ENCODE assay signal across 21 cellular contexts in the genomic region with DNA sequence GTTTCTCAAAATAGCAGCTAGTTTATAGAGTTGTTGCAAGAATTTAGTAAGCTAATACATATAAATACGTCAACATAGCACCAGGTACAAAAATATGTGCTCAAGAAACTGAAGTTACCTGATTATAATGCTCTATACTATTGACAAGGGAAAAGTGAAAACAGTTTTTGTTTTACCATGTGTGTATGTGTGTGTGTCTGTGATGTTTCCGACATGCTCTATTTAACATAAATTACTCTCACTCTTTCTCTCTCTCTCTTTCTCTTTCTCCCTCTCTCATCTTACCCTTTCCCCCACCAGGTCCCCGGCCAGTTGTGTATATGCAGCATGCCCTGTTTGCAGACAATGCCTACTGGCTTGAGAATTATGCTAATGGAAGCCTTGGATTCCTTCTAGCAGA. TPM values are rescaled to one million over a fixed set of nuclear protein-coding genes. Genes with fewer than 3 reads are reported as not detected.
DNase-seq lines count a peak whose midpoint lies in the region; ATAC-seq, FAIRE-seq and TF ChIP-seq lines count a peak whose summit lies in the region.
"Had no signal": no experiment of that assay in that cellular context is flagged by ENCODE, and none has a peak within 500 bp of the region (broad histone marks: within the 10 kb centered on the region; RNA-seq: fewer than 3 reads in every experiment).

No MANE protein-coding gene starts in this region.

- POLR2A ChIA-PET in GM12878 (lab: Charles Lee): interaction anchor here (0.7 kb wide), 1 partner anchor 8 kb away, joined by 3 read pairs; no protein-coding TSS in a partner anchor
- POLR2A ChIA-PET in CD4-positive, alpha-beta memory T cell (lab: Charles Lee; ENCODE audit: partially characterized antibody): no interaction called here

- no peak overlapping the region for H3K27ac Mint-ChIP-seq in CD4-positive, alpha-beta memory T cell
- H3K27ac Mint-ChIP-seq: CD4-positive, CD25-positive, alpha-beta regulatory T cell; IgD-negative memory B cell had no signal

- no peaks in the 10 kb centered on the region for H3K9me3 Mint-ChIP-seq in CD4-positive, alpha-beta memory T cell

- H3K79me2 ChIP-seq in GM12878 (ENCODE audit: control insufficient read depth, insufficient read depth, low read length): no peaks in the 10 kb centered on the region

- H3K27me3 ChIP-seq in GM12878 (replicated peaks in 1 of 2; ENCODE audit: control insufficient read depth in 2 of 2, insufficient read depth in 2 of 2, low read length in 1 of 2): no peaks in the 10 kb centered on the region
- no peaks in the 10 kb centered on the region for H3K27me3 ChIP-seq in CD4-positive, alpha-beta memory T cell (ENCODE audit: insufficient read depth, low read length)
- no peaks in the 10 kb centered on the region for H3K27me3 ChIP-seq in vagina
- H3K27me3 ChIP-seq: BE2C had no signal

- SMC1A ChIA-PET in GM12878 (lab: Charles Lee; ENCODE audit: uncharacterized antibody, unreplicated experiment): interaction anchor here (1.0 to 4.7 kb wide), 6 partner anchors 9 to 70 kb away, joined by 3 to 20 read pairs (median 6); no protein-coding TSS in a partner anchor

- FAIRE-seq in GM12878 (lab: Jason Lieb, UNC): no peak
- FAIRE-seq: A204.1, D721Med, G401.6, HepG2 had no signal

- 0 out of 2 replicates have a peak, but pooled peaks cover 3% of the 10 kb centered on the region for H3K4me1 ChIP-seq in GM12878 (ENCODE audit: control insufficient read depth, insufficient read depth, low read length)
- no peaks in the 10 kb centered on the region for H3K4me1 ChIP-seq in CD4-positive, alpha-beta memory T cell (ENCODE audit: insufficient read depth, low read length)
- no peaks in the 10 kb centered on the region for H3K4me1 ChIP-seq in vagina
- H3K4me1 ChIP-seq: BE2C, Caco-2 had no signal

- TF ChIP-seq RAD21 in GM12878 (IDR thresholded peaks at IDR 0.05; ENCODE audit: insufficient read depth, low read depth, low read length): no peak

- WGBS in GM12878 (ENCODE audit: insufficient coverage, insufficient replicate concordance, low lambda C conversion rate, missing lambda C conversion rate): 22% methylated on average over 3 of the region's 3 CpGs

- peaks cover 0 to 5% (median 4%) of the 10 kb centered on the region in 4 donors for H3K4me1 Mint-ChIP-seq in CD4-positive, alpha-beta memory T cell

- TF ChIP-seq POLR2A in GM12878 (IDR thresholded peaks at IDR 0.05; ENCODE audit: low read depth, low read length): no peak
- no peak for TF ChIP-seq POLR2A in vagina (IDR thresholded peaks at IDR 0.05)

- no peak overlapping the region; the same call in 1 of the 2 replicates for H3K4me2 ChIP-seq in GM12878 (ENCODE audit: control insufficient read depth, insufficient read depth)

- RAD21 ChIA-PET in GM12878 (lab: Charles Lee; ENCODE audit: unreplicated experiment): interaction anchor here (1.2 to 2.4 kb wide), 5 partner anchors 27 to 63 kb away, joined by 4 to 10 read pairs (median 7); no protein-coding TSS in a partner anchor

- ATAC-seq in GM18861 (IDR thresholded peaks at IDR 0.05; ENCODE audit: unreplicated experiment): peak; percentile 33
- peak; percentile 51 for ATAC-seq in GM19463 (IDR thresholded peaks at IDR 0.05; ENCODE audit: unreplicated experiment)
- ATAC-seq in GM12878: peak; percentile 75
- no peak for ATAC-seq in HG02970 (IDR thresholded peaks at IDR 0.05; ENCODE audit: low FRiP score, unreplicated experiment)
- ATAC-seq: HCT116, HepG2 had no signal

- H2AFZ ChIP-seq in GM12878 (ENCODE audit: control insufficient read depth, low read depth, low read length): no peak overlapping the region

- H4K20me1 ChIP-seq in GM12878 (ENCODE audit: control insufficient read depth, insufficient read depth): no peaks in the 10 kb centered on the region

- peaks cover 0 to 2% of the 10 kb centered on the region in 2 donors for H3K27me3 Mint-ChIP-seq in CD4-positive, alpha-beta memory T cell
- H3K27me3 Mint-ChIP-seq: CD4-positive, CD25-positive, alpha-beta regulatory T cell; IgD-negative memory B cell had no signal

- no TSS peak for BruUV-seq in GM12878 (replicated peaks; lab: Mats Ljungman, UMichigan)

- H3K27ac ChIP-seq in GM12878 (ENCODE audit: control insufficient read depth, insufficient read depth) (no peak overlapping the region), vagina (no peak overlapping the region)
- H3K27ac ChIP-seq in CD4-positive, alpha-beta memory T cell (ENCODE audit: low read depth, low read length): no peak overlapping the region

- H3K4me3 ChIP-seq in GM12878: no peak overlapping the region
- H3K4me3 ChIP-seq in CD4-positive, alpha-beta memory T cell (ENCODE audit: low read length in 2 of 2): no peak overlapping the region
- no peak overlapping the region for H3K4me3 ChIP-seq in vagina

- H3K36me3 ChIP-seq in GM12878 (ENCODE audit: control insufficient read depth in 2 of 2, insufficient read depth in 2 of 2, low read length in 1 of 2): no peaks in the 10 kb centered on the region
- no peaks in the 10 kb centered on the region for H3K36me3 ChIP-seq in CD4-positive, alpha-beta memory T cell (ENCODE audit: insufficient read depth, low read length)
- no peaks in the 10 kb centered on the region for H3K36me3 ChIP-seq in vagina
- H3K36me3 ChIP-seq: BE2C had no signal

- in situ Hi-C loops in GM12878 (cut with MboI): no loop called here

- no peak for TF ChIP-seq EP300 in GM12878 (IDR thresholded peaks at IDR 0.05; ENCODE audit: borderline replicate concordance in 1 of 2, control insufficient read depth in 1 of 2, low read depth in 2 of 2, low read length in 2 of 2)

- intact Hi-C loops in GM12878 (cut with micrococcal nuclease; ENCODE audit: unreplicated experiment) (no loop called here), vagina (cut with DNase I) (no loop called here)
- intact Hi-C loops in CD4-positive, alpha-beta memory T cell (cut with micrococcal nuclease): no loop called here

- H3K4me3 Mint-ChIP-seq in CD4-positive, alpha-beta memory T cell: no peak overlapping the region
- H3K4me3 Mint-ChIP-seq: CD4-positive, CD25-positive, alpha-beta regulatory T cell; IgD-negative memory B cell had no signal

- H3K36me3 Mint-ChIP-seq in CD4-positive, alpha-beta memory T cell: no peaks in the 10 kb centered on the region

- TF ChIP-seq CTCF in GM12878 (IDR thresholded peaks at IDR 0.05 in 2 of 3, conservative IDR thresholded peaks at IDR 0.05 in 1 of 3; ENCODE audit: control insufficient read depth in 2 of 3, extremely low read depth in 1 of 3, insufficient read depth in 1 of 3, low read depth in 3 of 3, low read length in 3 of 3) (no peak), vagina (IDR thresholded peaks at IDR 0.05) (no peak)

- DNase-seq in GM12878 (ENCODE audit: low read depth, low spot score) (no peak), vagina (ENCODE audit: extremely low spot score in 2 of 2) (no peak)
- DNase-seq in CD4-positive, alpha-beta memory T cell: no peak
- DNase-seq: ACHN; BE2C; C1 segment of cervical spinal cord; Caco-2; CD4-positive, CD25-positive, alpha-beta regulatory T cell; GOT3; H7; Karpas-422; KBM-7 had no signal

- no peaks in the 10 kb centered on the region for H3K9me3 ChIP-seq in GM12878 (replicated peaks; ENCODE audit: control insufficient read depth, insufficient read depth, low read length)
- no peaks in the 10 kb centered on the region for H3K9me3 ChIP-seq in CD4-positive, alpha-beta memory T cell (ENCODE audit: control insufficient read depth in 1 of 2, low read length in 2 of 2)
- no peaks in the 10 kb centered on the region for H3K9me3 ChIP-seq in vagina
- H3K9me3 ChIP-seq: BE2C, Caco-2 had no signal

- CTCF ChIA-PET in GM12878 (lab: Yijun Ruan, JAX): interaction anchor here (0.8 to 3.1 kb wide), 9 partner anchors 8 to 169 kb away, joined by 3 to 14 read pairs (median 3); no protein-coding TSS in a partner anchor
- CTCF ChIA-PET in CD4-positive, alpha-beta memory T cell (lab: Charles Lee; ENCODE audit: partially characterized antibody): interaction anchor here (1.6 kb wide), 1 partner anchor 170 kb away, joined by 4 read pairs; no protein-coding TSS in a partner anchor

- H3K9ac ChIP-seq in GM12878 (ENCODE audit: control insufficient read depth, insufficient read depth, low read length): no peak overlapping the region

RNA-seq across cellular contexts. Expression of gene LIPN, which starts 4.3 kb away (rescaled TPM):
- total RNA-seq in GM12878 (2013; cell fraction: nucleolus; rRNA removed): not detected in 2 replicates
- total RNA-seq in GM12878 (2014; rRNA removed) (0.23 and 0.44 TPM in 2 replicates), GM12878 (2014; rRNA removed; fragmentation: Illumina TruSeq; extraction: Trizol) (not detected in 2 replicates), GM12878 (2021) (not detected in 2 replicates), vagina (not detected)
- polyA plus RNA-seq in GM12878 (2011; ENCODE audit: low read depth): not detected
- polyA plus RNA-seq in GM12878 (2011; rRNA removed) (not detected in 2 replicates), GM12878 (2014; fragmentation: Illumina TruSeq; extraction: Trizol) (not detected in 2 replicates), GM12878 (2014; fragmentation: Nextera tagmentation; extraction: Ambion mirVana) (not detected), GM12878 (2014; rRNA removed) (0.06 TPM in 1 of 2 replicates, not detected in the other), GM12878 (2016; fragmentation: Nextera tagmentation; extraction: Ambion mirVana) (not detected)
- polyA plus RNA-seq in GM12878 (2011; cell fraction: cytosol; rRNA removed): not detected in 2 replicates
- polyA plus RNA-seq in GM12878 (2011; cell fraction: nucleus; rRNA removed): not detected in 2 replicates
- not detected in 2 replicates for polyA plus RNA-seq in GM12878 (2012)
- not detected in 2 replicates for polyA minus RNA-seq in GM12878 (2011; rRNA and poly(A)+ RNA removed)
- polyA minus RNA-seq in GM12878 (2011; cell fraction: cytosol; rRNA and poly(A)+ RNA removed): not detected in 2 replicates
- polyA minus RNA-seq in GM12878 (2011; cell fraction: nucleus; rRNA and poly(A)+ RNA removed): not detected in 2 replicates
- total RNA-seq in CD4-positive, alpha-beta memory T cell: not detected
- polyA plus RNA-seq in CD4-positive, alpha-beta memory T cell: under 1 TPM in 1 of 2 donors, not detected in 1; 0.22 TPM
- total RNA-seq: Caco-2, H7, HepG2 had no signal
- polyA plus RNA-seq: HepG2 had no signal

RNA-seq across cellular contexts. Expression of gene LIPM, which starts 38.4 kb away (rescaled TPM):
- not detected in 2 replicates for total RNA-seq in GM12878 (2013; cell fraction: nucleolus; rRNA removed)
- not detected in 2 replicates for total RNA-seq in GM12878 (2014; rRNA removed)
- total RNA-seq in GM12878 (2014; rRNA removed; fragmentation: Illumina TruSeq; extraction: Trizol): not detected in 2 replicates
- total RNA-seq in GM12878 (2021): not detected in 2 replicates
- not detected for polyA plus RNA-seq in GM12878 (2011; ENCODE audit: low read depth)
- not detected in 2 replicates for polyA plus RNA-seq in GM12878 (2011; rRNA removed)
- polyA plus RNA-seq in GM12878 (2011; cell fraction: cytosol; rRNA removed): not detected in 2 replicates
- not detected in 2 replicates for polyA plus RNA-seq in GM12878 (2011; cell fraction: nucleus; rRNA removed)
- not detected in 2 replicates for polyA plus RNA-seq in GM12878 (2012)
- not detected in 2 replicates for polyA plus RNA-seq in GM12878 (2014; fragmentation: Illumina TruSeq; extraction: Trizol)
- polyA plus RNA-seq in GM12878 (2014; fragmentation: Nextera tagmentation; extraction: Ambion mirVana): not detected
- not detected in 2 replicates for polyA plus RNA-seq in GM12878 (2014; rRNA removed)
- polyA plus RNA-seq in GM12878 (2016; fragmentation: Nextera tagmentation; extraction: Ambion mirVana): not detected
- polyA minus RNA-seq in GM12878 (2011; rRNA and poly(A)+ RNA removed): not detected in 2 replicates
- not detected in 2 replicates for polyA minus RNA-seq in GM12878 (2011; cell fraction: cytosol; rRNA and poly(A)+ RNA removed)
- polyA minus RNA-seq in GM12878 (2011; cell fraction: nucleus; rRNA and poly(A)+ RNA removed): not detected in 2 replicates
- total RNA-seq in CD4-positive, alpha-beta memory T cell: not detected
- not detected for polyA plus RNA-seq in CD4-positive, alpha-beta memory T cell
- total RNA-seq in vagina: not detected
- total RNA-seq: Caco-2; CD4-positive, CD25-positive, alpha-beta regulatory T cell; H7; HepG2 had no signal
- polyA plus RNA-seq: CD4-positive, CD25-positive, alpha-beta regulatory T cell; HepG2; IgD-negative memory B cell had no signal

RNA-seq across cellular contexts. Expression of gene LIPK, which starts 58.1 kb away (rescaled TPM):
- not detected in 2 replicates for total RNA-seq in GM12878 (2013; cell fraction: nucleolus; rRNA removed)
- not detected in 2 replicates for total RNA-seq in GM12878 (2014; rRNA removed)
- total RNA-seq in GM12878 (2014; rRNA removed; fragmentation: Illumina TruSeq; extraction: Trizol): not detected in 2 replicates
- total RNA-seq in GM12878 (2021): not detected in 2 replicates
- polyA plus RNA-seq in GM12878 (2011; ENCODE audit: low read depth): not detected
- polyA plus RNA-seq in GM12878 (2011; rRNA removed): not detected in 2 replicates
- not detected in 2 replicates for polyA plus RNA-seq in GM12878 (2011; cell fraction: cytosol; rRNA removed)
- polyA plus RNA-seq in GM12878 (2011; cell fraction: nucleus; rRNA removed): not detected in 2 replicates
- polyA plus RNA-seq in GM12878 (2012): not detected in 2 replicates
- polyA plus RNA-seq in GM12878 (2014; fragmentation: Illumina TruSeq; extraction: Trizol): not detected in 2 replicates
- not detected for polyA plus RNA-seq in GM12878 (2014; fragmentation: Nextera tagmentation; extraction: Ambion mirVana)
- not detected in 2 replicates for polyA plus RNA-seq in GM12878 (2014; rRNA removed)
- not detected for polyA plus RNA-seq in GM12878 (2016; fragmentation: Nextera tagmentation; extraction: Ambion mirVana)
- polyA minus RNA-seq in GM12878 (2011; rRNA and poly(A)+ RNA removed): not detected in 2 replicates
- polyA minus RNA-seq in GM12878 (2011; cell fraction: cytosol; rRNA and poly(A)+ RNA removed): not detected in 2 replicates
- not detected in 2 replicates for polyA minus RNA-seq in GM12878 (2011; cell fraction: nucleus; rRNA and poly(A)+ RNA removed)
- total RNA-seq in CD4-positive, alpha-beta memory T cell: not detected
- polyA plus RNA-seq in CD4-positive, alpha-beta memory T cell: not detected
- not detected for total RNA-seq in vagina
- total RNA-seq: Caco-2; CD4-positive, CD25-positive, alpha-beta regulatory T cell; H7; HepG2 had no signal
- polyA plus RNA-seq: CD4-positive, CD25-positive, alpha-beta regulatory T cell; HepG2; IgD-negative memory B cell had no signal
